In genomic region chr12:25825494-25825893, GRCh38 we compare ENCODE assay signal across 30 cellular contexts.
DNase-seq lines count a peak whose midpoint lies in the region; ATAC-seq, FAIRE-seq and TF ChIP-seq lines count a peak whose summit lies in the region.
"Had no signal": no experiment of that assay in that cellular context is flagged by ENCODE, and none has a peak within 500 bp of the region (broad histone marks: within the 10 kb centered on the region; RNA-seq: fewer than 3 reads in every experiment).

No MANE protein-coding gene starts in this region.

- no peaks in the 10 kb centered on the region for H3K36me3 ChIP-seq in HCT116 (ENCODE audit: control insufficient read depth in 1 of 2, insufficient read depth in 2 of 2, low read length in 2 of 2)
- H3K36me3 ChIP-seq in GM12878 (ENCODE audit: control insufficient read depth in 2 of 2, insufficient read depth in 2 of 2, low read length in 1 of 2) = no peaks in the 10 kb centered on the region
- H3K36me3 ChIP-seq: HAP-1, neural progenitor cell, tibial nerve had no signal

- TF ChIP-seq CTCF in AG09309 (IDR thresholded peaks at IDR 0.05; ENCODE audit: control insufficient read depth, insufficient read depth, low read depth, low read length, missing control alignments) = peak; percentile 26
- TF ChIP-seq CTCF in HCT116 (IDR thresholded peaks at IDR 0.05 in 2 of 3, conservative IDR thresholded peaks at IDR 0.05 in 1 of 3; ENCODE audit: borderline replicate concordance in 1 of 3, insufficient read depth in 1 of 3, low read depth in 2 of 3, low read length in 2 of 3) = 0 out of 6 replicates have a peak, but pooled peaks of 1 of the 3 experiments have one; percentile 5
- no peak for TF ChIP-seq CTCF in GM12878 (IDR thresholded peaks at IDR 0.05 in 2 of 3, conservative IDR thresholded peaks at IDR 0.05 in 1 of 3; ENCODE audit: control insufficient read depth in 2 of 3, extremely low read depth in 1 of 3, insufficient read depth in 1 of 3, low read depth in 3 of 3, low read length in 3 of 3)
- peak; percentile 29 for TF ChIP-seq CTCF in foreskin keratinocyte (conservative IDR thresholded peaks at IDR 0.05)

- H3K4me3 ChIP-seq in AG09309 (ENCODE audit: control insufficient read depth, low read depth, low read length) = no peak overlapping the region
- no peak overlapping the region for H3K4me3 ChIP-seq in HCT116 (replicated peaks in 1 of 2; ENCODE audit: low read depth in 1 of 2, low read length in 2 of 2)
- H3K4me3 ChIP-seq in GM12878 = no peak overlapping the region
- H3K4me3 ChIP-seq: dorsolateral prefrontal cortex, HAP-1, mucosa of descending colon, neural progenitor cell, smooth muscle cell, tibial nerve had no signal

- intact Hi-C loops in HCT116 (cut with micrococcal nuclease) = no loop called here
- intact Hi-C loops in GM12878 (cut with micrococcal nuclease; ENCODE audit: unreplicated experiment) = no loop called here

- H3K27me3 ChIP-seq in HCT116 (ENCODE audit: insufficient read depth, low read length) = peaks cover 2% of the 10 kb centered on the region; the same call in 1 of the 2 replicates
- H3K27me3 ChIP-seq in GM12878 (replicated peaks in 1 of 2; ENCODE audit: control insufficient read depth in 2 of 2, insufficient read depth in 2 of 2, low read length in 1 of 2) = no peaks in the 10 kb centered on the region; a peak in 1 of 4 replicates
- no peaks in the 10 kb centered on the region for H3K27me3 ChIP-seq in foreskin keratinocyte
- H3K27me3 ChIP-seq: neural progenitor cell, tibial nerve had no signal

- H3K9me3 ChIP-seq in HCT116 (ENCODE audit: control insufficient read depth in 1 of 2, insufficient read depth in 1 of 2, low read depth in 1 of 2, low read length in 2 of 2) (no peaks in the 10 kb centered on the region), GM12878 (replicated peaks; ENCODE audit: control insufficient read depth, insufficient read depth, low read length) (no peaks in the 10 kb centered on the region)
- H3K9me3 ChIP-seq: HAP-1, mucosa of descending colon, tibial nerve had no signal

- H3K4me2 ChIP-seq in HCT116 (ENCODE audit: low read length) (no peak overlapping the region), GM12878 (ENCODE audit: control insufficient read depth, insufficient read depth) (no peak overlapping the region)
- H3K4me2 ChIP-seq: neural progenitor cell, smooth muscle cell had no signal

- H3K27ac ChIP-seq in HCT116 (ENCODE audit: low read depth, low read length) (no peak overlapping the region), GM12878 (ENCODE audit: control insufficient read depth, insufficient read depth) (no peak overlapping the region), foreskin keratinocyte (no peak overlapping the region)
- H3K27ac ChIP-seq: dorsolateral prefrontal cortex, epithelial cell of prostate, neural progenitor cell had no signal

- BruUV-seq in HCT116 (replicated peaks; lab: Mats Ljungman, UMichigan) (no TSS peak), GM12878 (replicated peaks; lab: Mats Ljungman, UMichigan) (no TSS peak)

- DNase-seq in AG09309 (ENCODE audit: low read depth) (no peak), HCT116 (ENCODE audit: low read depth, low spot score) (no peak), GM12878 (ENCODE audit: low read depth, low spot score) (no peak), foreskin keratinocyte (no peak), NCI-H2107 (lab: John Stamatoyannopoulos, UW) (no peak), AG08395 (ENCODE audit: low spot score) (no peak)
- no peak for DNase-seq in NK-92 treated with Interleukin-12 subunit alpha and Interleukin-12 subunit beta, amount 100 ng/mL, for 24 hours (lab: John Stamatoyannopoulos, UW)
- DNase-seq: activated CD4-positive, alpha-beta memory T cell treated with anti-CD3 and anti-CD28 coated beads, Interleukin-2, amount 10 ng/mL, durations not matched to agents 7 days and 5 days; activated CD4-positive, CD25-positive, alpha-beta regulatory T cell; activated naive CD4-positive, alpha-beta T cell; amniotic stem cell; CD8-positive, alpha-beta memory T cell; DND-41; dorsolateral prefrontal cortex; Kasumi-1; mucosa of descending colon; NCI-H1092; NCI-H2029; NCI-H526 treated with DMSO at 0.1 percent for 48 hours; stimulated activated CD4-positive, alpha-beta T cell treated with anti-CD3 and anti-CD28 coated beads, Interleukin-4, amount 100 ng/mL, for 1 hour; stimulated activated naive CD8-positive, alpha-beta T cell treated with anti-CD3 and anti-CD28 coated beads, Interleukin-15, Interleukin-2, amounts not matched to agents 100 U/mL and 50 U/mL, for 24 hours had no signal

- ATAC-seq in HCT116 (no peak), GM12878 (no peak), foreskin keratinocyte (no peak), HG03571 (IDR thresholded peaks at IDR 0.05; ENCODE audit: unreplicated experiment) (no peak)
- ATAC-seq: left lobe of liver; mucosa of descending colon; stimulated activated naive CD8-positive, alpha-beta T cell treated with anti-CD3 and anti-CD28 coated beads, Interleukin-15, Interleukin-2, amounts not matched to agents 100 U/mL and 50 U/mL, for 24 hours had no signal

- H3K9ac ChIP-seq in HCT116 (ENCODE audit: low read length) (no peak overlapping the region), GM12878 (ENCODE audit: control insufficient read depth, insufficient read depth, low read length) (no peak overlapping the region)
- H3K9ac ChIP-seq: neural progenitor cell had no signal

- CTCF ChIA-PET in HCT116 (lab: Charles Lee) = no interaction called here
- CTCF ChIA-PET in GM12878 (lab: Yijun Ruan, JAX) = interaction anchor here (0.6 to 1.2 kb wide), 2 partner anchors 16 to 304 kb away, joined by 3 read pairs; no protein-coding TSS in a partner anchor

- no peak for TF ChIP-seq POLR2A in HCT116 (IDR thresholded peaks at IDR 0.05; ENCODE audit: borderline replicate concordance, extremely low read depth, insufficient read depth, insufficient read length)
- TF ChIP-seq POLR2A in GM12878 (IDR thresholded peaks at IDR 0.05; ENCODE audit: low read depth, low read length) = no peak

- TF ChIP-seq RAD21 in HCT116 (IDR thresholded peaks at IDR 0.05; ENCODE audit: low read depth) (peak; percentile 37; the same call in 1 of the 2 replicates), GM12878 (IDR thresholded peaks at IDR 0.05; ENCODE audit: insufficient read depth, low read depth, low read length) (0 out of 2 replicates have a peak, but pooled peaks have one; percentile 17)

- WGBS in GM12878 (ENCODE audit: insufficient coverage, insufficient replicate concordance, low lambda C conversion rate, missing lambda C conversion rate) = 54% methylated on average over 6 of the region's 6 CpGs

- H3K79me2 ChIP-seq in HCT116 (ENCODE audit: insufficient read depth, low read length) = no peaks in the 10 kb centered on the region
- no peaks in the 10 kb centered on the region for H3K79me2 ChIP-seq in GM12878 (ENCODE audit: control insufficient read depth, insufficient read depth, low read length)

- RAD21 ChIA-PET in HCT116 (lab: Charles Lee; ENCODE audit: low non-redundant PET in 1 of 2, low total read pairs in 2 of 2, uncharacterized antibody in 2 of 2, unreplicated experiment in 2 of 2) (interaction anchor here in 1 of 2 experiments (0.7 kb wide), 1 partner anchor 229 kb away, joined by 10 read pairs; no protein-coding TSS in a partner anchor), GM12878 (lab: Charles Lee; ENCODE audit: unreplicated experiment) (no interaction called here)

- no peak overlapping the region for H2AFZ ChIP-seq in HCT116 (ENCODE audit: low read depth, low read length, poor library complexity, severe bottlenecking)
- H2AFZ ChIP-seq in GM12878 (ENCODE audit: control insufficient read depth, low read depth, low read length) = no peak overlapping the region
- H2AFZ ChIP-seq: neural progenitor cell had no signal

- no peak for FAIRE-seq in GM12878 (lab: Jason Lieb, UNC)
- FAIRE-seq: HTR-8/SVneo, RCC 7860 had no signal

- H4K20me1 ChIP-seq in HCT116 (ENCODE audit: insufficient read depth) = no peaks in the 10 kb centered on the region
- no peaks in the 10 kb centered on the region; the same call in 1 of the 2 replicates for H4K20me1 ChIP-seq in GM12878 (ENCODE audit: control insufficient read depth, insufficient read depth)

- in situ Hi-C loops in GM12878 (cut with MboI) = no loop called here

- H3K9me2 ChIP-seq in HCT116 (ENCODE audit: insufficient read depth) = no peaks in the 10 kb centered on the region

- H3K4me1 ChIP-seq in HCT116 (ENCODE audit: control insufficient read depth in 1 of 2, insufficient read depth in 2 of 2, low read length in 2 of 2) (no peaks in the 10 kb centered on the region), GM12878 (ENCODE audit: control insufficient read depth, insufficient read depth, low read length) (no peaks in the 10 kb centered on the region), foreskin keratinocyte (no peaks in the 10 kb centered on the region)
- H3K4me1 ChIP-seq: neural progenitor cell had no signal

- POLR2A ChIA-PET in HCT116 (lab: Charles Lee) = no interaction called here
- POLR2A ChIA-PET in GM12878 (lab: Charles Lee) = no interaction called here

- SMC1A ChIA-PET in GM12878 (lab: Charles Lee; ENCODE audit: uncharacterized antibody, unreplicated experiment) = interaction anchor here (1.3 kb wide), 1 partner anchor 15 kb away, joined by 3 read pairs; no protein-coding TSS in a partner anchor

- TF ChIP-seq EP300 in GM12878 (IDR thresholded peaks at IDR 0.05; ENCODE audit: borderline replicate concordance in 1 of 2, control insufficient read depth in 1 of 2, low read depth in 2 of 2, low read length in 2 of 2) = no peak

TF ChIP-seq in HCT116, 20 proteins besides CTCF, POLR2A, EP300 and RAD21 (continues in another document):
- TF ChIP-seq ATF3 (IDR thresholded peaks at IDR 0.05) = no peak
- TF ChIP-seq FOSL1 (IDR thresholded peaks at IDR 0.05; ENCODE audit: low read depth) = no peak

TF ChIP-seq in GM12878, 131 proteins besides CTCF, POLR2A, EP300 and RAD21 (continues in another document):
- TF ChIP-seq SMARCA5 (IDR thresholded peaks at IDR 0.05) (no peak), FOXM1 (IDR thresholded peaks at IDR 0.05; ENCODE audit: low read depth, low read length) (no peak), TARDBP (IDR thresholded peaks at IDR 0.05; ENCODE audit: borderline replicate concordance) (no peak), ATF3 (IDR thresholded peaks at IDR 0.05; ENCODE audit: borderline replicate concordance, extremely low read depth, low read depth, low read length) (no peak), BCL11A (IDR thresholded peaks at IDR 0.05; ENCODE audit: low read depth, low read length) (no peak)

Comparison
In these comparisons a context has a peak if more than half of its experiments do, and no peak if none do; other contexts are left out.
1. CTCF ChIP-seq: peak in AG09309 (single experiment) and foreskin keratinocyte (single experiment); none in GM12878 (0 of 3).